In genomic region chr2:168635065-168635577, GRCh38 we compare ENCODE assay signal across 10 cellular contexts.
DNase-seq lines count a peak whose midpoint lies in the region; ATAC-seq and TF ChIP-seq lines count a peak whose summit lies in the region.
"Had no signal": no experiment of that assay in that cellular context is flagged by ENCODE, and none has a peak within 500 bp of the region (broad histone marks: within the 10 kb centered on the region; RNA-seq: fewer than 3 reads in every experiment).

No MANE protein-coding gene starts in this region.

- CTCF ChIA-PET in HEK293T (lab: Yijun Ruan, JAX) = no interaction called here

- H4K8ac ChIP-seq in trophoblast cell (ENCODE audit: low read depth, low read length) = no peak overlapping the region

- H3K36me3 ChIP-seq in SK-N-MC (ENCODE audit: insufficient read depth, low read length) = no peaks in the 10 kb centered on the region
- H3K36me3 ChIP-seq in trophoblast cell (ENCODE audit: control insufficient read depth in 1 of 2, insufficient read depth in 2 of 2, low read length in 2 of 2) = no peaks in the 10 kb centered on the region
- H3K36me3 ChIP-seq: thoracic aorta had no signal

- peak; percentile 28 for ATAC-seq in Right ventricle myocardium superior (ENCODE audit: poor library complexity)

- H3K18ac ChIP-seq in trophoblast cell (ENCODE audit: low read length) = peak overlapping the region; percentile 46

- no peaks in the 10 kb centered on the region for H3K27me3 ChIP-seq in trophoblast cell (ENCODE audit: insufficient read depth, low read length)

- H3K9me3 ChIP-seq in SK-N-MC (ENCODE audit: low read depth, low read length) (no peaks in the 10 kb centered on the region), trophoblast cell (ENCODE audit: insufficient read depth, low read depth, low read length) (no peaks in the 10 kb centered on the region)
- H3K9me3 ChIP-seq: thoracic aorta had no signal

- peaks cover 2% of the 10 kb centered on the region for H3K79me2 ChIP-seq in trophoblast cell (ENCODE audit: control insufficient read depth, insufficient read depth, low read length, poor library complexity)

- H3K4me1 ChIP-seq in trophoblast cell (ENCODE audit: control insufficient read depth in 1 of 2, insufficient read depth in 2 of 2, low read length in 2 of 2) = peaks cover 10 to 12% of the 10 kb centered on the region in 2 experiments

- H3K79me1 ChIP-seq in trophoblast cell (ENCODE audit: low read length) = peaks cover 8% of the 10 kb centered on the region

- no peak overlapping the region for H4K91ac ChIP-seq in trophoblast cell (ENCODE audit: low read depth, low read length)

- H2AFZ ChIP-seq in trophoblast cell (ENCODE audit: insufficient read depth, low read length, poor library complexity) = no peak overlapping the region

- H3K14ac ChIP-seq in trophoblast cell (ENCODE audit: low read length) = no peak overlapping the region

- no peak overlapping the region for H2AK5ac ChIP-seq in trophoblast cell (ENCODE audit: low read length)

- H2BK120ac ChIP-seq in trophoblast cell (ENCODE audit: insufficient read depth, low read length, poor library complexity) = peak overlapping the region; percentile 73

- POLR2A ChIA-PET in HEK293T (lab: Yijun Ruan, JAX) = no interaction called here

- H2BK12ac ChIP-seq in trophoblast cell (ENCODE audit: low read length) = peak overlapping the region; percentile 81

- no peak overlapping the region for H3K4ac ChIP-seq in trophoblast cell (ENCODE audit: low read depth, low read length)

- H3K4me2 ChIP-seq in trophoblast cell (ENCODE audit: low read length) = no peak overlapping the region

- H2BK5ac ChIP-seq in trophoblast cell (ENCODE audit: low read depth, low read length, poor library complexity) = no peak overlapping the region

- H3K4me3 ChIP-seq in SK-N-MC = 0 out of 2 replicates have a peak overlapping the region, but pooled peaks have one; percentile 20
- H3K4me3 ChIP-seq in trophoblast cell (ENCODE audit: low read depth, low read length) = no peak overlapping the region
- H3K4me3 ChIP-seq: thoracic aorta had no signal

- DNase-seq in GDM1 (lab: John Stamatoyannopoulos, UW) = peak; percentile 69
- DNase-seq in SK-N-MC (ENCODE audit: low read depth, low spot score) = no peak
- DNase-seq in Right ventricle myocardium superior = peak; percentile 65
- no peak for DNase-seq in trophoblast cell
- DNase-seq in NCI-H2196 (lab: John Stamatoyannopoulos, UW; ENCODE audit: unreplicated experiment) = no peak
- DNase-seq in UCSD-AML1 (lab: John Stamatoyannopoulos, UW; ENCODE audit: unreplicated experiment) = no peak
- no peak for DNase-seq in HEK293T (ENCODE audit: extremely low spot score)
- no peak for DNase-seq in activated CD4-positive, alpha-beta T cell treated with anti-CD3 and anti-CD28 coated beads, Interleukin-2, amount 50 U/mL, for 48 hours
- DNase-seq: retina had no signal

- H4K12ac ChIP-seq in trophoblast cell (ENCODE audit: low read depth, low read length) = no peak overlapping the region

- WGBS in trophoblast cell (ENCODE audit: extremely low coverage, insufficient coverage, insufficient read length) = no CpG with 5 or more reads among the region's 3 CpGs

- H3K23ac ChIP-seq in trophoblast cell (ENCODE audit: low read length) = no peak overlapping the region

- intact Hi-C loops in Right ventricle myocardium superior (cut with DNase I) = no loop called here

- H3K27ac ChIP-seq in SK-N-MC (no peak overlapping the region), trophoblast cell (ENCODE audit: low read depth, low read length) (no peak overlapping the region)
- H3K27ac ChIP-seq: thoracic aorta had no signal

- no peak overlapping the region for H3K9ac ChIP-seq in SK-N-MC (ENCODE audit: insufficient read length)
- no peak overlapping the region for H3K9ac ChIP-seq in trophoblast cell (ENCODE audit: low read length)

TF ChIP-seq in HEK293T, 16 proteins besides CTCF, POLR2A, EP300 and RAD21:
- TF ChIP-seq FOXM1 (IDR thresholded peaks at IDR 0.05; ENCODE audit: borderline replicate concordance) (no peak), FOXA1 (IDR thresholded peaks at IDR 0.05) (no peak), HDGF (IDR thresholded peaks at IDR 0.05; ENCODE audit: borderline replicate concordance) (no peak), ELF4 (IDR thresholded peaks at IDR 0.05) (no peak), ARNT (IDR thresholded peaks at IDR 0.05) (no peak), L3MBTL2 (conservative IDR thresholded peaks at IDR 0.05) (no peak)

Comparison
In these comparisons a context has a peak if more than half of its experiments do, and no peak if none do; other contexts are left out.
1. DNase-seq: peak in GDM1 (single experiment) and Right ventricle myocardium superior (single experiment); none in SK-N-MC (single experiment), trophoblast cell (0 of 2), NCI-H2196 (single experiment), UCSD-AML1 (single experiment), HEK293T (single experiment) and activated CD4-positive, alpha-beta T cell treated with anti-CD3 and anti-CD28 coated beads, Interleukin-2, amount 50 U/mL, for 48 hours (0 of 2).